In genomic region chr17:75152523-75152922, GRCh38 we compare ENCODE assay signal across 9 cellular contexts. TPM values are rescaled to one million over a fixed set of nuclear protein-coding genes. Genes with fewer than 3 reads are reported as not detected.
A peak's percentile ranks its signal among the peaks of the same experiment; 100 is the strongest.
DNase-seq lines count a peak whose midpoint lies in the region; ATAC-seq and TF ChIP-seq lines count a peak whose summit lies in the region.
"Had no signal": no experiment of that assay in that cellular context is flagged by ENCODE, and none has a peak within 500 bp of the region (broad histone marks: within the 10 kb centered on the region; RNA-seq: fewer than 3 reads in every experiment).

No MANE protein-coding gene starts in this region.

- TF ChIP-seq POLR2A in testis (IDR thresholded peaks at IDR 0.05) = no peak

- no peak for ATAC-seq in activated naive CD8-positive, alpha-beta T cell treated with anti-CD3 and anti-CD28 coated beads, Interleukin-2, amount 10 ng/mL, durations not matched to agents 7 days and 5 days (ENCODE audit: low read depth)
- ATAC-seq in lower lobe of right lung = no peak

- H3K27me3 ChIP-seq in lower lobe of right lung (ENCODE audit: low read depth) (no peaks in the 10 kb centered on the region), testis (no peaks in the 10 kb centered on the region)
- H3K27me3 ChIP-seq: thyroid gland had no signal

- peaks cover 40% of the 10 kb centered on the region for H3K4me1 Mint-ChIP-seq in HFFc6 (ENCODE audit: low read depth)
- peaks cover 37% of the 10 kb centered on the region for H3K4me1 Mint-ChIP-seq in activated naive CD8-positive, alpha-beta T cell treated with anti-CD3 and anti-CD28 coated beads, Interleukin-2, amount 10 ng/mL, durations not matched to agents 7 days and 5 days

- DNase-seq in AG10803 (ENCODE audit: low read depth) = no peak
- no peak for DNase-seq in HFFc6
- no peak for DNase-seq in activated naive CD8-positive, alpha-beta T cell treated with anti-CD3 and anti-CD28 coated beads, Interleukin-2, amount 10 ng/mL, durations not matched to agents 7 days and 5 days
- DNase-seq in lower lobe of right lung = no peak
- no peak for DNase-seq in medulla oblongata (ENCODE audit: extremely low spot score)
- DNase-seq in amygdala (lab: John Stamatoyannopoulos, UW) = no peak
- no peak for DNase-seq in epidermal melanocyte (ENCODE audit: insufficient read length, low spot score)
- DNase-seq in testis = no peak

- H3K4me3 Mint-ChIP-seq in HFFc6 = peak overlapping the region; percentile 98
- peak overlapping the region; percentile 97 for H3K4me3 Mint-ChIP-seq in activated naive CD8-positive, alpha-beta T cell treated with anti-CD3 and anti-CD28 coated beads, Interleukin-2, amount 10 ng/mL, durations not matched to agents 7 days and 5 days

- POLR2A ChIA-PET in activated naive CD8-positive, alpha-beta T cell treated with anti-CD3 and anti-CD28 coated beads, Interleukin-2, amount 10 ng/mL, durations not matched to agents 7 days and 5 days (lab: Charles Lee) = interaction anchor here (0.7 to 3.1 kb wide), 4 partner anchors 8 to 43 kb away, joined by 3 to 17 read pairs (median 4); no protein-coding TSS in a partner anchor

- H3K36me3 ChIP-seq in lower lobe of right lung = peaks cover 6% of the 10 kb centered on the region
- H3K36me3 ChIP-seq in testis (ENCODE audit: low read depth, missing control alignments) = no peaks in the 10 kb centered on the region
- H3K36me3 ChIP-seq: thyroid gland had no signal

- intact Hi-C loops in lower lobe of right lung (cut with DNase I) = no loop called here
- intact Hi-C loops in testis (cut with DNase I; ENCODE audit: low total_unique reads) = no loop called here

- H3K27ac ChIP-seq in lower lobe of right lung = no peak overlapping the region
- no peak overlapping the region for H3K27ac ChIP-seq in testis
- H3K27ac ChIP-seq: thyroid gland had no signal

- no peaks in the 10 kb centered on the region for H3K9me3 Mint-ChIP-seq in HFFc6
- no peaks in the 10 kb centered on the region for H3K9me3 Mint-ChIP-seq in activated naive CD8-positive, alpha-beta T cell treated with anti-CD3 and anti-CD28 coated beads, Interleukin-2, amount 10 ng/mL, durations not matched to agents 7 days and 5 days

- TF ChIP-seq CTCF in AG10803 (conservative IDR thresholded peaks at IDR 0.05; ENCODE audit: low read length) = no peak
- TF ChIP-seq CTCF in HFFc6 (IDR thresholded peaks at IDR 0.05) = no peak
- TF ChIP-seq CTCF in lower lobe of right lung (IDR thresholded peaks at IDR 0.05) = no peak
- no peak for TF ChIP-seq CTCF in testis (IDR thresholded peaks at IDR 0.05)

- peaks cover 19% of the 10 kb centered on the region for H3K36me3 Mint-ChIP-seq in HFFc6 (ENCODE audit: low read depth)
- H3K36me3 Mint-ChIP-seq in activated naive CD8-positive, alpha-beta T cell treated with anti-CD3 and anti-CD28 coated beads, Interleukin-2, amount 10 ng/mL, durations not matched to agents 7 days and 5 days = peaks cover 24% of the 10 kb centered on the region

- 49 to 54% methylated on average over 6 of the region's 6 CpGs for WGBS in testis, 2 donors

- H3K4me1 ChIP-seq in lower lobe of right lung (peaks cover 22% of the 10 kb centered on the region), testis (no peaks in the 10 kb centered on the region)

- H3K9me3 ChIP-seq in lower lobe of right lung = no peaks in the 10 kb centered on the region
- H3K9me3 ChIP-seq in testis = no peaks in the 10 kb centered on the region
- H3K9me3 ChIP-seq: thyroid gland had no signal

- peak overlapping the region; percentile 85 for H3K4me3 ChIP-seq in AG10803 (ENCODE audit: low read length)
- peak overlapping the region; percentile 86 for H3K4me3 ChIP-seq in lower lobe of right lung
- peak overlapping the region in 1 of 2 donors; percentile 68 for H3K4me3 ChIP-seq in testis

- peak overlapping the region; percentile 85 for H3K27ac Mint-ChIP-seq in HFFc6
- peak overlapping the region; percentile 86 for H3K27ac Mint-ChIP-seq in activated naive CD8-positive, alpha-beta T cell treated with anti-CD3 and anti-CD28 coated beads, Interleukin-2, amount 10 ng/mL, durations not matched to agents 7 days and 5 days

- H3K27me3 Mint-ChIP-seq in HFFc6 (ENCODE audit: insufficient read depth) = peaks cover 12% of the 10 kb centered on the region
- no peaks in the 10 kb centered on the region for H3K27me3 Mint-ChIP-seq in activated naive CD8-positive, alpha-beta T cell treated with anti-CD3 and anti-CD28 coated beads, Interleukin-2, amount 10 ng/mL, durations not matched to agents 7 days and 5 days

RNA-seq across cellular contexts. Expression of gene JPT1, which starts 1.8 kb away (rescaled TPM):
- total RNA-seq in HFFc6 (2021; fragmentation: NEBNext Ultra II Directional; extraction: Animal tissue kit (Norgen Biotek cat#: 25700)) = 100 to 1,000 TPM; 236 to 276 (median 265) TPM
- 100 to 1,000 TPM; 194 to 213 TPM for total RNA-seq in activated naive CD8-positive, alpha-beta T cell treated with anti-CD3 and anti-CD28 coated beads, Interleukin-2, amount 10 ng/mL, durations not matched to agents 7 days and 5 days
- total RNA-seq in lower lobe of right lung = 61.1 TPM
- 100 to 1,000 TPM; 234 to 371 TPM for total RNA-seq in testis
- polyA plus RNA-seq in testis (ENCODE audit: insufficient read depth, low read depth, low replicate concordance) = 758 TPM

RNA-seq across cellular contexts. Expression of gene NT5C, which starts 21.0 kb away (rescaled TPM):
- 10 to 100 TPM; 30.4 to 41.7 (median 36.3) TPM for total RNA-seq in HFFc6 (2021; fragmentation: NEBNext Ultra II Directional; extraction: Animal tissue kit (Norgen Biotek cat#: 25700))
- 10 to 100 TPM; 69.9 to 70.8 TPM for total RNA-seq in activated naive CD8-positive, alpha-beta T cell treated with anti-CD3 and anti-CD28 coated beads, Interleukin-2, amount 10 ng/mL, durations not matched to agents 7 days and 5 days
- total RNA-seq in lower lobe of right lung (34.9 TPM), testis (10 to 100 TPM; 76.5 to 83.6 TPM)
- polyA plus RNA-seq in testis (ENCODE audit: insufficient read depth, low read depth, low replicate concordance) = 22.2 TPM

RNA-seq across cellular contexts. Expression of gene SUMO2, which starts 30.2 kb away (rescaled TPM):
- total RNA-seq in HFFc6 (2021; fragmentation: NEBNext Ultra II Directional; extraction: Animal tissue kit (Norgen Biotek cat#: 25700)) = 100 to 1,000 TPM; 398 to 555 (median 512) TPM
- 100 to 1,000 TPM; 470 to 500 TPM for total RNA-seq in activated naive CD8-positive, alpha-beta T cell treated with anti-CD3 and anti-CD28 coated beads, Interleukin-2, amount 10 ng/mL, durations not matched to agents 7 days and 5 days
- total RNA-seq in lower lobe of right lung (351 TPM), testis (100 to 1,000 TPM in 1 of 2 donors, 10 to 100 TPM in 1; 92.3 to 102 TPM)
- 484 TPM for polyA plus RNA-seq in testis (ENCODE audit: insufficient read depth, low read depth, low replicate concordance)

RNA-seq across cellular contexts. Expression of gene ARMC7, which starts 42.8 kb away (rescaled TPM):
- 10 to 100 TPM in 2 of 6 experiments, 1 to 10 TPM in 4; 9.1 to 11.7 (median 9.6) TPM for total RNA-seq in HFFc6 (2021; fragmentation: NEBNext Ultra II Directional; extraction: Animal tissue kit (Norgen Biotek cat#: 25700))
- total RNA-seq in activated naive CD8-positive, alpha-beta T cell treated with anti-CD3 and anti-CD28 coated beads, Interleukin-2, amount 10 ng/mL, durations not matched to agents 7 days and 5 days = 10 to 100 TPM; 16.2 to 17.6 TPM
- total RNA-seq in lower lobe of right lung = 16.7 TPM
- total RNA-seq in testis = 10 to 100 TPM in 1 of 2 donors, 1 to 10 TPM in 1; 10.0 to 11.8 TPM
- polyA plus RNA-seq in testis (ENCODE audit: insufficient read depth, low read depth, low replicate concordance) = 12.6 TPM

RNA-seq across cellular contexts. Expression of gene NUP85, which starts 53.0 kb away (rescaled TPM):
- 10 to 100 TPM; 38.0 to 47.8 (median 43.1) TPM for total RNA-seq in HFFc6 (2021; fragmentation: NEBNext Ultra II Directional; extraction: Animal tissue kit (Norgen Biotek cat#: 25700))
- 100 to 1,000 TPM; 154 to 167 TPM for total RNA-seq in activated naive CD8-positive, alpha-beta T cell treated with anti-CD3 and anti-CD28 coated beads, Interleukin-2, amount 10 ng/mL, durations not matched to agents 7 days and 5 days
- total RNA-seq in lower lobe of right lung (66.8 TPM), testis (10 to 100 TPM; 57.8 to 76.1 TPM)
- 52.6 TPM for polyA plus RNA-seq in testis (ENCODE audit: insufficient read depth, low read depth, low replicate concordance)
